In the genomic region with DNA sequence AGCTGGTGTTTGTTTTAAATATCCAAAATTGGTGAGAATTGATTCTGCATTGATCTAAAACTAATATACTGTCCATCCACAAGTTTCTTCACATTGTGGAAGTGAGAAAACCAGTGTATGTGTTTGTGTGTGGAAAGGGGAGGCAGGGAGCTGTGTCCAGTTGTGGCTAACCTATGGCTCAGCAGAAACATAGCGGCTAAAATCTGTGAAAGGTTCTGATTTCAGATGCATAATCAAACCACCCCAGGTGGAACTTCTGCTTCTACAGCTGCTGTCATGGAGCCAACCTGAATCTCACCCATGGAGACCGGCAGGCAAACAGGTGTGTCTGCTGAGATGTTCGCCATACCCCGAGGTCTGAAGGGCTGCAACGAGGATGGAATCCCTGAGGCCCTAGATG, we compare ENCODE assay signal across 12 cellular contexts. TPM values are rescaled to one million over a fixed set of nuclear protein-coding genes. Genes with fewer than 3 reads are reported as not detected.
"Had no signal": no experiment of that assay in that cellular context is flagged by ENCODE, and none has a peak within 500 bp of the region (broad histone marks: within the 10 kb centered on the region; RNA-seq: fewer than 3 reads in every experiment).

A gene (plus strand): TSS at position 301 of the 400 bp plus-strand sequence.

- H3K4me3 Mint-ChIP-seq: GM23338, H9, HFFc6 had no signal

- H3K36me3 ChIP-seq: HAP-1 had no signal

- H3K4me2 ChIP-seq: GM23338 had no signal

- H3K9me3 ChIP-seq: HAP-1 had no signal

- H3K4me1 Mint-ChIP-seq: GM23338, H9 had no signal

- DNase-seq: GM23248, GOT3, H7, H9, HCEC 1CT, HFFc6 had no signal

- H3K9me3 Mint-ChIP-seq: GM23338, HFFc6 had no signal

- H3K4me1 ChIP-seq: HAP-1 had no signal

- H2AFZ ChIP-seq: GM23248, GM23338 had no signal

- ATAC-seq: GM23338, HCT116 had no signal

- H3K27ac ChIP-seq: GM23248 had no signal

- H3K27ac Mint-ChIP-seq: GM23338, H9, HFFc6 had no signal

- H3K4me3 ChIP-seq: GM23248, GM23338, HAP-1 had no signal

- FAIRE-seq: H1, H54 had no signal

- H3K9ac ChIP-seq: GM23248 had no signal

RNA-seq across cellular contexts. Expression of the gene that starts here (rescaled TPM):
- total RNA-seq: GM23248, GM23338, H1, H4, H7, H9, HFFc6 had no signal
- polyA plus RNA-seq: GM23248, GM23338, H1 had no signal
